Comparison of ENCODE assay signal across 11 cellular contexts in the genomic region with DNA sequence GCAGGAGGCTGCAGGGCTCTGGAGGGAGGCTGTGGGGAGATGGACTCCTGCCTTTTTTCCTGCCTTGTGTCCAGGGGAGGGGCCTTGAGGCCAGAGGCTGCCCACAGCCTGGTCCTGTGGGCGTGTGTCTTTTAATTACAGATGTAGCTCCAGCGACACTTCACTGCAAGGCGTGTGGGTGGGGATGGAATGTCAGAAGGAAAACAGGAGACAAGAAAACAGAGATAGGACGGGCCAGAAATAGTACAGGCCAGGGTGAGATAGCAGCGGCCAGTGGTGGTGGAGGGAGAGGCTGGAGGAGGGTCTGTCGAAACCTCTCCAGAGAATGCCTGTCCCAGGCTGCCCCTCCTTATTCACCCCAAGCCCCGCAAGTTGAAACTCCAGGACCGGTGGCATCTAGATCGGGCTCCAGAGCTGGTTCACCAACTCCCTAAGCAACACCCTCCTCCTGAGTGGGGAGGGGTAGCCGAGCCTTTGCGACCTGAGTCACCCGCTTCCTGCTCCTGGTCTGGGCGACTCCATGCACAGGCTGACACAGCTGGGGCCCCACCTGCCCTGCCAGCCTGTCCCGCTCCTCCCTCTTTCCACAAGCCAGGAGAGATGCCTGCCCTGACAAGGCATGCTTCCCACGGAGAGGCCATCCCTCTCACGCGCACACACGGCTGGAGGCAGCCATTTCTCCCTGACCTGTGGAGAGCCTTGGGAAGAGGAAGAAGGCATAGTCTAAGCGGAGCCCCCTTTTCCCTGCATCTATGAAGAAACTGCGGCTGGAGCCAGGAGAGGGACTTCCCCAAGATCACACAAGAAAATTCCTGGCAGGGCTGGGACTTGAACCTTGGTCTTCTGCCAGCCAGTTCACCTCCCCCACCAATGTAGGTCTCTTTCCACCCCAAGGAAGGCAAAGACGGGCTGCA. TPM values are rescaled to one million over a fixed set of nuclear protein-coding genes. Genes with fewer than 3 reads are reported as not detected.
A peak's percentile ranks its signal among the peaks of the same experiment; 100 is the strongest.
DNase-seq lines count a peak whose midpoint lies in the region; ATAC-seq and TF ChIP-seq lines count a peak whose summit lies in the region.
"Had no signal": no experiment of that assay in that cellular context is flagged by ENCODE, and none has a peak within 500 bp of the region (broad histone marks: within the 10 kb centered on the region; RNA-seq: fewer than 3 reads in every experiment).

No MANE protein-coding gene starts in this region.

- peak overlapping the region; percentile 1 for H2AFZ ChIP-seq in fibroblast of lung (ENCODE audit: low read length)
- peak overlapping the region; percentile 71 for H2AFZ ChIP-seq in osteoblast (ENCODE audit: low read length)

- peaks cover 7% of the 10 kb centered on the region for H3K4me1 Mint-ChIP-seq in activated T-cell treated with anti-CD3 and anti-CD28 coated beads, Interleukin-2, amount 50 U/mL, for 4 hours (ENCODE audit: low read depth)
- H3K4me1 Mint-ChIP-seq in T-cell = peaks cover 7 to 13% (median 13%) of the 10 kb centered on the region in 3 donors

- no peak for ATAC-seq in HG02938 (IDR thresholded peaks at IDR 0.05; ENCODE audit: unreplicated experiment)
- ATAC-seq in HG03280 (IDR thresholded peaks at IDR 0.05; ENCODE audit: unreplicated experiment) = no peak
- ATAC-seq in activated T-cell treated with anti-CD3 and anti-CD28 coated beads, Interleukin-2, amount 50 U/mL, for 4 hours = no peak
- no peak for ATAC-seq in T-cell (replicated peaks in 1 of 4)
- ATAC-seq: GM12878 had no signal

- H3K4me2 ChIP-seq in fibroblast of lung (ENCODE audit: extremely low read depth, insufficient read depth, low read length) (peak overlapping the region; percentile 54), osteoblast (ENCODE audit: insufficient read depth, low read length) (peak overlapping the region; percentile 61)

- DNase-seq in Daoy (ENCODE audit: low read depth) (peak; percentile 92), OCI-M1 (lab: John Stamatoyannopoulos, UW) (peak; percentile 71), fibroblast of lung (ENCODE audit: low read depth in 2 of 2) (peak; percentile 49 to 76), osteoblast (ENCODE audit: insufficient read length, low spot score, missing footprints) (peak; percentile 90), T-cell (no peak)
- no peak for DNase-seq in activated T-cell treated with anti-CD3 and anti-CD28 coated beads, Interleukin-2, amount 50 U/mL, for 4 hours
- DNase-seq: NCI-H187 treated with DMSO at 0.1 percent for 48 hours had no signal

- peaks cover 11% of the 10 kb centered on the region for H3K4me1 ChIP-seq in fibroblast of lung (ENCODE audit: control insufficient read depth, extremely low read depth, insufficient read depth, low read length)
- H3K4me1 ChIP-seq in osteoblast (ENCODE audit: insufficient read depth, low read length) = peaks cover 10% of the 10 kb centered on the region

- no peaks in the 10 kb centered on the region for H3K36me3 ChIP-seq in fibroblast of lung (ENCODE audit: control insufficient read depth, insufficient read depth, low read length)
- H3K36me3 ChIP-seq in osteoblast (ENCODE audit: insufficient read depth, low read length) = no peaks in the 10 kb centered on the region
- H3K36me3 ChIP-seq: ascending aorta had no signal

- no peak overlapping the region for H3K4me3 Mint-ChIP-seq in activated T-cell treated with anti-CD3 and anti-CD28 coated beads, Interleukin-2, amount 50 U/mL, for 4 hours
- no peak overlapping the region for H3K4me3 Mint-ChIP-seq in T-cell

- no peaks in the 10 kb centered on the region for H3K27me3 Mint-ChIP-seq in activated T-cell treated with anti-CD3 and anti-CD28 coated beads, Interleukin-2, amount 50 U/mL, for 4 hours (ENCODE audit: low read depth)
- peaks cover 0 to 3% of the 10 kb centered on the region in 2 donors for H3K27me3 Mint-ChIP-seq in T-cell

- H3K27me3 ChIP-seq in fibroblast of lung (ENCODE audit: control insufficient read depth, insufficient read depth, low read length) = peaks cover 5% of the 10 kb centered on the region
- peaks cover 3% of the 10 kb centered on the region for H3K27me3 ChIP-seq in osteoblast (ENCODE audit: insufficient read depth, low read length)
- H3K27me3 ChIP-seq: ascending aorta had no signal

- TF ChIP-seq CTCF in fibroblast of lung (conservative IDR thresholded peaks at IDR 0.05 in 1 of 2, IDR thresholded peaks at IDR 0.05 in 1 of 2; ENCODE audit: low read depth in 1 of 2, low read length in 2 of 2) = no peak
- TF ChIP-seq CTCF in osteoblast (IDR thresholded peaks at IDR 0.05; ENCODE audit: extremely low read depth, low read depth, low read length) = no peak

- H3K79me2 ChIP-seq in fibroblast of lung (ENCODE audit: control insufficient read depth, insufficient read depth, low read length) (no peaks in the 10 kb centered on the region), osteoblast (ENCODE audit: insufficient read depth, low read length) (no peaks in the 10 kb centered on the region)

- POLR2A ChIA-PET in T-cell (lab: Charles Lee) = no interaction called here

- H3K27ac ChIP-seq in fibroblast of lung (ENCODE audit: insufficient read depth, low read length) (peak overlapping the region; percentile 38), osteoblast (ENCODE audit: low read depth, low read length) (no peak overlapping the region)

- no peak overlapping the region for H3K27ac Mint-ChIP-seq in T-cell

- no peaks in the 10 kb centered on the region for H4K20me1 ChIP-seq in fibroblast of lung (ENCODE audit: control insufficient read depth, extremely low read depth, insufficient read depth, low read length)
- no peaks in the 10 kb centered on the region for H4K20me1 ChIP-seq in osteoblast (ENCODE audit: insufficient read depth, low read length)

- no peaks in the 10 kb centered on the region for H3K36me3 Mint-ChIP-seq in activated T-cell treated with anti-CD3 and anti-CD28 coated beads, Interleukin-2, amount 50 U/mL, for 4 hours (ENCODE audit: insufficient read depth)
- no peaks in the 10 kb centered on the region for H3K36me3 Mint-ChIP-seq in T-cell

- no peaks in the 10 kb centered on the region for H3K9me3 Mint-ChIP-seq in activated T-cell treated with anti-CD3 and anti-CD28 coated beads, Interleukin-2, amount 50 U/mL, for 4 hours
- no peaks in the 10 kb centered on the region for H3K9me3 Mint-ChIP-seq in T-cell

- H3K4me3 ChIP-seq in fibroblast of lung (replicated peaks in 1 of 4; ENCODE audit: control extremely low read depth in 1 of 4, insufficient read depth in 1 of 4, low read depth in 3 of 4, low read length in 4 of 4) = no peak overlapping the region
- H3K4me3 ChIP-seq in osteoblast (ENCODE audit: insufficient read depth, low read length) = peak overlapping the region; percentile 35
- H3K4me3 ChIP-seq: GM12878 had no signal

- H3K9me3 ChIP-seq in fibroblast of lung (ENCODE audit: control insufficient read depth, insufficient read depth, low read depth, low read length) = no peaks in the 10 kb centered on the region
- no peaks in the 10 kb centered on the region for H3K9me3 ChIP-seq in osteoblast (ENCODE audit: low read depth, low read length)
- H3K9me3 ChIP-seq: ascending aorta had no signal

- H3K9ac ChIP-seq in fibroblast of lung (ENCODE audit: insufficient read depth, low read length) = no peak overlapping the region

- CTCF ChIA-PET in T-cell (lab: Charles Lee) = no interaction called here

RNA-seq across cellular contexts. Expression of gene JUP, which starts 6.6 kb away (rescaled TPM):
- total RNA-seq in Daoy (2014; rRNA removed; shearing (Covaris generic)) = 32.6 and 36.3 TPM in 2 replicates
- 6.4 and 13.2 TPM in 2 replicates for total RNA-seq in fibroblast of lung
- polyA plus RNA-seq in fibroblast of lung = 3.2 and 12.6 TPM in 2 replicates
- 11.4 and 32.0 TPM in 2 replicates for polyA plus RNA-seq in fibroblast of lung (2012)
- polyA minus RNA-seq in fibroblast of lung (ENCODE audit: low replicate concordance) = 27.7 and 74.6 TPM in 2 replicates
- 18.0 and 24.2 TPM in 2 replicates for total RNA-seq in osteoblast
- under 1 TPM; 0.86 to 0.98 (median 0.92) TPM for total RNA-seq in activated T-cell treated with anti-CD3 and anti-CD28 coated beads, Interleukin-2, amount 50 U/mL, for 4 hours
- 1 to 10 TPM; 1.1 to 4.8 (median 3.4) TPM for total RNA-seq in T-cell

RNA-seq across cellular contexts. Expression of gene P3H4, which starts 18.7 kb away (rescaled TPM):
- total RNA-seq in Daoy (2014; rRNA removed; shearing (Covaris generic)) = 44.4 and 60.9 TPM in 2 replicates
- total RNA-seq in fibroblast of lung = 36.8 and 42.1 TPM in 2 replicates
- 29.1 and 37.0 TPM in 2 replicates for polyA plus RNA-seq in fibroblast of lung
- polyA plus RNA-seq in fibroblast of lung (2012) = 30.8 and 43.3 TPM in 2 replicates
- 23.6 and 31.5 TPM in 2 replicates for polyA minus RNA-seq in fibroblast of lung (ENCODE audit: low replicate concordance)
- 59.7 and 66.6 TPM in 2 replicates for total RNA-seq in osteoblast
- total RNA-seq in activated T-cell treated with anti-CD3 and anti-CD28 coated beads, Interleukin-2, amount 50 U/mL, for 4 hours = 1 to 10 TPM; 2.0 to 3.6 (median 2.5) TPM
- 10 to 100 TPM in 1 of 5 donors, 1 to 10 TPM in 4; 2.9 to 11.0 (median 7.7) TPM for total RNA-seq in T-cell

RNA-seq across cellular contexts. Expression of gene FKBP10, which starts 19.7 kb away (rescaled TPM):
- total RNA-seq in Daoy (2014; rRNA removed; shearing (Covaris generic)) = 123 and 139 TPM in 2 replicates
- 182 and 211 TPM in 2 replicates for total RNA-seq in fibroblast of lung
- polyA plus RNA-seq in fibroblast of lung = 242 and 262 TPM in 2 replicates
- 225 and 257 TPM in 2 replicates for polyA plus RNA-seq in fibroblast of lung (2012)
- 224 and 295 TPM in 2 replicates for polyA minus RNA-seq in fibroblast of lung (ENCODE audit: low replicate concordance)
- total RNA-seq in osteoblast = 387 and 396 TPM in 2 replicates
- 1 to 10 TPM in 1 of 3 donors, under 1 TPM in 2; 0.68 to 1.2 (median 0.76) TPM for total RNA-seq in activated T-cell treated with anti-CD3 and anti-CD28 coated beads, Interleukin-2, amount 50 U/mL, for 4 hours
- 1 to 10 TPM in 2 of 5 donors, under 1 TPM in 2, not detected in 1; 0.49 to 1.3 (median 1.1) TPM for total RNA-seq in T-cell

RNA-seq across cellular contexts. Expression of gene NT5C3B, which starts 42.9 kb away (rescaled TPM):
- total RNA-seq in Daoy (2014; rRNA removed; shearing (Covaris generic)) = 67.6 and 79.3 TPM in 2 replicates
- total RNA-seq in fibroblast of lung (61.9 and 88.1 TPM in 2 replicates), osteoblast (69.8 and 70.4 TPM in 2 replicates), T-cell (10 to 100 TPM; 25.4 to 43.0 (median 33.4) TPM)
- 83.5 and 101 TPM in 2 replicates for polyA plus RNA-seq in fibroblast of lung
- polyA plus RNA-seq in fibroblast of lung (2012) = 58.5 and 81.4 TPM in 2 replicates
- polyA minus RNA-seq in fibroblast of lung (ENCODE audit: low replicate concordance) = 22.6 and 33.2 TPM in 2 replicates
- total RNA-seq in activated T-cell treated with anti-CD3 and anti-CD28 coated beads, Interleukin-2, amount 50 U/mL, for 4 hours = 10 to 100 TPM; 29.7 to 53.6 (median 41.9) TPM

RNA-seq across cellular contexts. Expression of gene KLHL10, which starts 44.5 kb away (rescaled TPM):
- 0.74 TPM in 1 of 2 replicates, not detected in the other for total RNA-seq in Daoy (2014; rRNA removed; shearing (Covaris generic))
- total RNA-seq in fibroblast of lung (0.26 and 0.33 TPM in 2 replicates), osteoblast (0.36 and 0.59 TPM in 2 replicates), T-cell (not detected)
- 0.20 and 0.33 TPM in 2 replicates for polyA plus RNA-seq in fibroblast of lung
- polyA plus RNA-seq in fibroblast of lung (2012) = not detected in 2 replicates
- 0.67 TPM in 1 of 2 replicates, not detected in the other for polyA minus RNA-seq in fibroblast of lung (ENCODE audit: low replicate concordance)
- total RNA-seq in activated T-cell treated with anti-CD3 and anti-CD28 coated beads, Interleukin-2, amount 50 U/mL, for 4 hours = not detected
- total RNA-seq: ascending aorta had no signal

Comparison
In these comparisons a context has a peak if more than half of its experiments do, and no peak if none do; other contexts are left out.
1. DNase-seq: peak in Daoy (single experiment), OCI-M1 (single experiment), fibroblast of lung (2 of 2) and osteoblast (single experiment); none in activated T-cell treated with anti-CD3 and anti-CD28 coated beads, Interleukin-2, amount 50 U/mL, for 4 hours (single experiment) and T-cell (0 of 34).
2. RNA of gene FKBP10, which starts 19.7 kb away (total RNA-seq): 387 to 396 TPM in osteoblast, 182 to 211 TPM in fibroblast of lung and 123 to 139 TPM in Daoy; 0.49 to 1.3 TPM in T-cell and 0.68 to 1.2 TPM in activated T-cell treated with anti-CD3 and anti-CD28 coated beads, Interleukin-2, amount 50 U/mL, for 4 hours; every median in the first group is over 10 times any median in the second.